Comparison of ENCODE assay signal across 21 cellular contexts in the genomic region with DNA sequence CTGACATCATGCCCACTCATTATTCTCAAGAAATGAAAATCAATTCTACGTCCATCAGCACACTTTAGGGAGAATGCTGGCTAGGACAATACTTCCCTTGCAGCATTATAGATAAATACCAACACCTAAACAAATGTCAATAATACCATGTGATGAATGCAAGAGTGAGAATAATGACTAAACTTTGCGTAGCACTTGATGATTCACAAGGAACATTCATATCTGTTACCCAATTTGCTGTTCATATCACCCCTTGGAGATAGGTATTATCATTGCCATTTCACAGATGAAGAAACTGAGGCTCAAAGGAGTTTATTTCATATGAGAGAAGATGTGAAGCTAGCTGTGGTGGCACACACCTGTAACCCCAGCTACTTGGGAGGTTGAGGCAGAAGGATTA. TPM values are rescaled to one million over a fixed set of nuclear protein-coding genes. Genes with fewer than 3 reads are reported as not detected.
DNase-seq lines count a peak whose midpoint lies in the region; ATAC-seq, FAIRE-seq and TF ChIP-seq lines count a peak whose summit lies in the region.
"Had no signal": no experiment of that assay in that cellular context is flagged by ENCODE, and none has a peak within 500 bp of the region (broad histone marks: within the 10 kb centered on the region; RNA-seq: fewer than 3 reads in every experiment).

No MANE protein-coding gene starts in this region.

- H3K27me3 ChIP-seq in PC-3 (ENCODE audit: low read length) (no peaks in the 10 kb centered on the region), K562 (ENCODE audit: control insufficient read depth in 2 of 2, insufficient read depth in 2 of 2, low read length in 2 of 2) (no peaks in the 10 kb centered on the region), parathyroid adenoma (ENCODE audit: control insufficient read depth, insufficient read depth, low read length) (no peaks in the 10 kb centered on the region)
- H3K27me3 ChIP-seq: MG63 had no signal

- H3K4me3 ChIP-seq in PC-3 (ENCODE audit: low read length) (no peak overlapping the region), K562 (no peak overlapping the region), parathyroid adenoma (ENCODE audit: low read depth, low read length) (no peak overlapping the region)
- H3K4me3 ChIP-seq: GM12878, MG63 had no signal

- no peak overlapping the region for H2AFZ ChIP-seq in PC-3 (ENCODE audit: low read length)
- no peak overlapping the region for H2AFZ ChIP-seq in K562 (ENCODE audit: low read depth, low read length)
- H2AFZ ChIP-seq in parathyroid adenoma: no peak overlapping the region

- CTCF ChIA-PET in PC-3 (lab: Charles Lee) (no interaction called here), K562 (lab: Yijun Ruan, JAX; ENCODE audit: low intra/inter-chr PET ratio) (no interaction called here)

- H3K79me2 ChIP-seq in PC-3 (ENCODE audit: low read length): no peaks in the 10 kb centered on the region
- no peaks in the 10 kb centered on the region for H3K79me2 ChIP-seq in K562 (ENCODE audit: control insufficient read depth, insufficient read depth, low read length)
- H3K79me2 ChIP-seq in parathyroid adenoma: no peaks in the 10 kb centered on the region

- H3K4me2 ChIP-seq in PC-3 (ENCODE audit: low read length): no peak overlapping the region
- H3K4me2 ChIP-seq in K562 (ENCODE audit: insufficient read depth, low read length): no peak overlapping the region
- H3K4me2 ChIP-seq in parathyroid adenoma (ENCODE audit: low read length): peak overlapping the region; percentile 14
- H3K4me2 ChIP-seq: SK-N-SH had no signal

- no peaks in the 10 kb centered on the region for H4K20me1 ChIP-seq in PC-3 (ENCODE audit: low read length)
- no peaks in the 10 kb centered on the region; the same call in 1 of the 2 replicates for H4K20me1 ChIP-seq in K562 (replicated peaks; ENCODE audit: control insufficient read depth, insufficient read depth, low read length)

- no peaks in the 10 kb centered on the region for H3K9me2 ChIP-seq in PC-3 (replicated peaks; ENCODE audit: low read length)
- H3K9me2 ChIP-seq: SK-N-SH had no signal

- no peak for TF ChIP-seq EP300 in K562 (IDR thresholded peaks at IDR 0.05; ENCODE audit: low read length)

- TF ChIP-seq CTCF in PC-3 (conservative IDR thresholded peaks at IDR 0.05; ENCODE audit: low read depth, low read length) (no peak), K562 (IDR thresholded peaks at IDR 0.05 in 2 of 3, conservative IDR thresholded peaks at IDR 0.05 in 1 of 3; ENCODE audit: insufficient read depth in 2 of 3, low read depth in 1 of 3, low read length in 3 of 3) (no peak), parathyroid adenoma (IDR thresholded peaks at IDR 0.05) (no peak)

- peak; percentile 72 for DNase-seq in HCEC 1CT
- peak; percentile 63 for DNase-seq in PC-3
- DNase-seq in K562 (ENCODE audit: extremely low read depth in 1 of 4, low spot score in 3 of 4): no peak
- no peak for DNase-seq in cerebellar nuclear complex (lab: John Stamatoyannopoulos, UW)
- DNase-seq: CD4-positive, CD25-positive, alpha-beta regulatory T cell; DMS79 treated with DMSO at 0.1 percent for 48 hours; GOT3; MG63; NCI-H1417; NCI-H1694 treated with DMSO at 0.1 percent for 48 hours; NCI-H2081 treated with DMSO at 0.1 percent for 48 hours; NCI-H2171 treated with DMSO at 0.1 percent for 48 hours; NCI-H524 treated with DMSO at 0.1 percent for 48 hours; NCI-H82; RPMI8226; SIG-M5; SK-N-SH had no signal

- WGBS in K562 (ENCODE audit: insufficient coverage, low coverage, missing lambda C conversion rate): 73% methylated on average over 2 of the region's 2 CpGs

- FAIRE-seq in K562 (lab: Jason Lieb, UNC): no peak
- FAIRE-seq: GM12878 had no signal

- no peak for TF ChIP-seq POLR2A in K562 (conservative IDR thresholded peaks at IDR 0.05)

- H3K36me3 ChIP-seq in PC-3 (ENCODE audit: low read depth, low read length) (no peaks in the 10 kb centered on the region), K562 (ENCODE audit: control insufficient read depth, insufficient read depth, low read length) (no peaks in the 10 kb centered on the region; the same call in 2 of the 3 replicates), parathyroid adenoma (ENCODE audit: control insufficient read depth, insufficient read depth, low read length) (no peaks in the 10 kb centered on the region)
- H3K36me3 ChIP-seq: MG63 had no signal

- in situ Hi-C loops in K562 (cut with MboI): no loop called here

- H3K9me1 ChIP-seq in K562 (ENCODE audit: control insufficient read depth, insufficient read depth, low read length): no peaks in the 10 kb centered on the region

- no peak for TF ChIP-seq RAD21 in K562 (CRISPR knock-in tag; conservative IDR thresholded peaks at IDR 0.05 in 1 of 2, IDR thresholded peaks at IDR 0.05 in 1 of 2)

- intact Hi-C loops in PC-3 (cut with micrococcal nuclease): no loop called here
- intact Hi-C loops in K562 (cut with micrococcal nuclease): no loop called here

- H3K9ac ChIP-seq in PC-3 (ENCODE audit: low read length): no peak overlapping the region
- no peak overlapping the region for H3K9ac ChIP-seq in K562 (ENCODE audit: insufficient read depth in 1 of 2, low read depth in 2 of 2, low read length in 2 of 2)
- no peak overlapping the region for H3K9ac ChIP-seq in parathyroid adenoma
- H3K9ac ChIP-seq: SK-N-SH had no signal

- H3K4me1 ChIP-seq in PC-3 (ENCODE audit: insufficient read depth, low read length) (peaks cover 44% of the 10 kb centered on the region), K562 (replicated peaks in 1 of 2; ENCODE audit: control insufficient read depth in 2 of 2, insufficient read depth in 2 of 2, low read length in 2 of 2) (peaks cover 2 to 17% of the 10 kb centered on the region in 2 experiments; a peak in 4 of 5 replicates), parathyroid adenoma (no peaks in the 10 kb centered on the region)

- no TSS peak for BruUV-seq in PC-3 (replicated peaks; lab: Mats Ljungman, UMichigan)
- BruUV-seq in K562 (replicated peaks; lab: Mats Ljungman, UMichigan): no TSS peak

- ATAC-seq in PC-3 (no peak), K562 (no peak), HG02973 (IDR thresholded peaks at IDR 0.05; ENCODE audit: unreplicated experiment) (no peak), GM21825 (IDR thresholded peaks at IDR 0.05; ENCODE audit: unreplicated experiment) (no peak)
- ATAC-seq: GM12878 had no signal

- POLR2A ChIA-PET in PC-3 (lab: Charles Lee; ENCODE audit: unreplicated experiment) (no interaction called here), K562 (lab: Yijun Ruan, JAX) (interaction anchor here (0.7 to 1.5 kb wide), 2 partner anchors 26 to 54 kb away, joined by 3 read pairs; no protein-coding TSS in a partner anchor)

- H3K9me3 ChIP-seq in PC-3 (ENCODE audit: low read length) (no peaks in the 10 kb centered on the region), K562 (replicated peaks; ENCODE audit: control insufficient read depth, insufficient read depth, low read depth, low read length) (no peaks in the 10 kb centered on the region), parathyroid adenoma (ENCODE audit: control insufficient read depth, low read length) (no peaks in the 10 kb centered on the region)
- H3K9me3 ChIP-seq: MG63, SK-N-SH had no signal

- H3K27ac ChIP-seq in PC-3 (ENCODE audit: low read length): no peak overlapping the region
- no peak overlapping the region for H3K27ac ChIP-seq in K562 (ENCODE audit: extremely low read depth, low read depth, low read length)
- no peak overlapping the region for H3K27ac ChIP-seq in parathyroid adenoma

- H3F3A ChIP-seq in PC-3 (ENCODE audit: low read length, unreplicated experiment): no peaks in the 10 kb centered on the region

TF ChIP-seq in K562, 482 proteins besides CTCF, POLR2A, EP300 and RAD21 (continues in another document):
- TF ChIP-seq NFYB (IDR thresholded peaks at IDR 0.05; ENCODE audit: extremely low read depth, insufficient read length): no peak
- no peak for TF ChIP-seq FOS (IDR thresholded peaks at IDR 0.05; ENCODE audit: extremely low read depth, insufficient read length)
- TF ChIP-seq CEBPG (CRISPR knock-in tag; IDR thresholded peaks at IDR 0.05): no peak
- 0 out of 4 replicates have a peak, but pooled peaks of 1 of the 2 experiments have one; percentile 19 for TF ChIP-seq CEBPG (tag; conservative IDR thresholded peaks at IDR 0.05 in 1 of 2, IDR thresholded peaks at IDR 0.05 in 1 of 2)
- no peak for TF ChIP-seq C11orf30 (IDR thresholded peaks at IDR 0.05; ENCODE audit: low read depth)
- TF ChIP-seq, protein P1, sequence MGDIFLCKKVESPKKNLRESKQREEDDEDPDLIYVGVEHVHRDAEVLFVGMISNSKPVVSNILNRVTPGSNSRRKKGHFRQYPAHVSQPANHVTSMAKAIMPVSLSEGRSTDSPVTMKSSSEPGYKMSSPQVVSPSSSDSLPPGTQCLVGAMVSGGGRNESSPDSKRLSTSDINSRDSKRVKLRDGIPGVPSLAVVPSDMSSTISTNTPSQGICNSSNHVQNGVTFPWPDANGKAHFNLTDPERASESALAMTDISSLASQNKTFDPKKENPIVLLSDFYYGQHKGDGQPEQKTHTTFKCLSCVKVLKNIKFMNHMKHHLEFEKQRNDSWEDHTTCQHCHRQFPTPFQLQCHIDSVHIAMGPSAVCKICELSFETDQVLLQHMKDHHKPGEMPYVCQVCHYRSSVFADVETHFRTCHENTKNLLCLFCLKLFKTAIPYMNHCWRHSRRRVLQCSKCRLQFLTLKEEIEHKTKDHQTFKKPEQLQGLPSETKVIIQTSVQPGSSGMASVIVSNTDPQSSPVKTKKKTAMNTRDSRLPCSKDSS (IDR thresholded peaks at IDR 0.05; ENCODE audit: low read depth, partially characterized antibody): no peak

RNA-seq across cellular contexts. Expression of a gene that starts 24.8 kb away (rescaled TPM):
- total RNA-seq in PC-3 (2014; rRNA removed): 24.4 and 26.3 TPM in 2 replicates
- total RNA-seq in K562 (2011; cell fraction: chromatin; rRNA removed; ENCODE audit: low replicate concordance): 166 and 354 TPM in 2 replicates
- total RNA-seq in K562 (2011; cell fraction: nucleolus; rRNA removed): 42.5 and 54.6 TPM in 2 replicates
- 102 and 104 TPM in 2 replicates for total RNA-seq in K562 (2011; cell fraction: nucleoplasm; rRNA removed)
- 31.0 and 31.1 TPM in 2 replicates for total RNA-seq in K562 (2014; rRNA removed)
- total RNA-seq in K562 (2014; rRNA removed; fragmentation: Illumina TruSeq; extraction: Trizol): 55.0 and 67.0 TPM in 2 replicates
- total RNA-seq in K562 (2015; rRNA removed; fragmentation: Illumina TruSeq; extraction: Trizol): 43.0 and 47.7 TPM in 2 replicates
- total RNA-seq in K562 (2021): 59.7 and 69.0 TPM in 2 replicates
- polyA plus RNA-seq in K562 (2011; rRNA removed): 46.6 and 64.5 TPM in 2 replicates
- polyA plus RNA-seq in K562 (2011; cell fraction: cytosol; rRNA removed): 12.8 and 22.2 TPM in 2 replicates
- 32.0 and 36.8 TPM in 2 replicates for polyA plus RNA-seq in K562 (2011; cell fraction: nucleus; rRNA removed)
- polyA plus RNA-seq in K562 (2012): 26.7 and 38.3 TPM in 2 replicates
- polyA plus RNA-seq in K562 (2014; fragmentation: Illumina TruSeq; extraction: Trizol): 41.2 and 41.7 TPM in 2 replicates
- 10 to 100 TPM; 23.1 to 31.6 TPM for polyA plus RNA-seq in K562 (2014; fragmentation: Nextera tagmentation; extraction: Ambion mirVana)
- polyA plus RNA-seq in K562 (2014; rRNA removed): 33.6 and 33.9 TPM in 2 replicates
- 141 and 149 TPM in 2 replicates for polyA minus RNA-seq in K562 (2011; rRNA and poly(A)+ RNA removed)
- 49.4 and 55.8 TPM in 2 replicates for polyA minus RNA-seq in K562 (2011; cell fraction: cytosol; rRNA and poly(A)+ RNA removed)
- 34.7 and 51.0 TPM in 2 replicates for polyA minus RNA-seq in K562 (2011; cell fraction: nucleus; rRNA and poly(A)+ RNA removed)

Comparison
In these comparisons a context has a peak if more than half of its experiments do, and no peak if none do; other contexts are left out.
1. DNase-seq: peak in HCEC 1CT (single experiment) and PC-3 (single experiment); none in K562 (0 of 4) and cerebellar nuclear complex (0 of 2).